Comparison of ENCODE assay signal across 1 cellular context in genomic region chr10:50624866-50625491, GRCh38.
TF ChIP-seq lines count a peak whose summit lies in the region.

No MANE protein-coding gene starts in this region.

TF ChIP-seq in HepG2, 621 proteins besides CTCF, POLR2A, EP300 and RAD21 (continues in another document):
- TF ChIP-seq NFAT5 (CRISPR knock-in tag; IDR thresholded peaks at IDR 0.05) (no peak), BATF2 (CRISPR knock-in tag; IDR thresholded peaks at IDR 0.05) (no peak), PRPF4 (IDR thresholded peaks at IDR 0.05; ENCODE audit: low read depth, low read length, poor library complexity, severe bottlenecking) (no peak), SMAD1 (CRISPR knock-in tag; IDR thresholded peaks at IDR 0.05; ENCODE audit: borderline replicate concordance, low read depth) (0 out of 2 replicates have a peak, but pooled peaks have one; percentile 70), ZNF350 (CRISPR knock-in tag; IDR thresholded peaks at IDR 0.05; ENCODE audit: borderline replicate concordance, low read depth) (no peak; the same call in 1 of the 2 replicates), AKNA (CRISPR knock-in tag; IDR thresholded peaks at IDR 0.05; ENCODE audit: borderline replicate concordance) (peak; percentile 84; the same call in 1 of the 2 replicates), NFE2L2 (IDR thresholded peaks at IDR 0.05; ENCODE audit: low read length) (no peak), ZNF547 (CRISPR knock-in tag; IDR thresholded peaks at IDR 0.05) (0 out of 2 replicates have a peak, but pooled peaks have one; percentile 9), TMF1 (CRISPR knock-in tag; IDR thresholded peaks at IDR 0.05; ENCODE audit: low read depth) (no peak), BHLHE40 (IDR thresholded peaks at IDR 0.05; ENCODE audit: low read length) (no peak; the same call in 1 of the 2 replicates), ZNF430 (CRISPR knock-in tag; IDR thresholded peaks at IDR 0.05) (no peak; the same call in 1 of the 2 replicates), REXO4 (CRISPR knock-in tag; IDR thresholded peaks at IDR 0.05; ENCODE audit: borderline replicate concordance) (peak; percentile 73; the same call in 1 of the 2 replicates), ZNF563 (CRISPR knock-in tag; IDR thresholded peaks at IDR 0.05) (peak; percentile 92), MATR3 (CRISPR knock-in tag; IDR thresholded peaks at IDR 0.05) (no peak), FIP1L1 (IDR thresholded peaks at IDR 0.05; ENCODE audit: borderline replicate concordance, insufficient read depth, low read depth, low read length) (no peak), STAT5B (CRISPR knock-in tag; IDR thresholded peaks at IDR 0.05) (no peak), ARID5B (CRISPR knock-in tag; IDR thresholded peaks at IDR 0.05) (peak; percentile 43; the same call in 1 of the 2 replicates), ZNF354B (CRISPR knock-in tag; IDR thresholded peaks at IDR 0.05) (no peak), ZNF20 (CRISPR knock-in tag; IDR thresholded peaks at IDR 0.05) (no peak), TEAD3 (CRISPR knock-in tag; optimal IDR thresholded peaks at IDR 0.05; ENCODE audit: borderline replicate concordance) (no peak), ZBTB34 (CRISPR knock-in tag; IDR thresholded peaks at IDR 0.05) (no peak), TAF15 (IDR thresholded peaks at IDR 0.05; ENCODE audit: low read depth, low read length, poor library complexity, severe bottlenecking) (no peak), MXI1 (IDR thresholded peaks at IDR 0.05; ENCODE audit: borderline replicate concordance, low read depth, low read length) (peak; percentile 34; the same call in 2 of the 3 replicates), ZNF180 (CRISPR knock-in tag; IDR thresholded peaks at IDR 0.05; ENCODE audit: borderline replicate concordance, low read depth) (no peak), ZNF24 (IDR thresholded peaks at IDR 0.05) (no peak), SRSF9 (IDR thresholded peaks at IDR 0.05; ENCODE audit: borderline replicate concordance, insufficient read depth, low read depth, low read length, poor library complexity, severe bottlenecking) (no peak), E2F1 (CRISPR knock-in tag; IDR thresholded peaks at IDR 0.05) (peak; percentile 77), MXD4 (CRISPR knock-in tag; IDR thresholded peaks at IDR 0.05) (0 out of 2 replicates have a peak, but pooled peaks have one; percentile 22), ZZZ3 (CRISPR knock-in tag; IDR thresholded peaks at IDR 0.05; ENCODE audit: borderline replicate concordance) (no peak), AHDC1 (CRISPR knock-in tag; IDR thresholded peaks at IDR 0.05; ENCODE audit: borderline replicate concordance) (no peak), ZNF335 (CRISPR knock-in tag; IDR thresholded peaks at IDR 0.05) (0 out of 2 replicates have a peak, but pooled peaks have one; percentile 6), GATAD2A (CRISPR knock-in tag; IDR thresholded peaks at IDR 0.05) (peak; percentile 19; the same call in 1 of the 2 replicates)
